Comparison of ENCODE assay signal across 1 cellular context in genomic region chr5:82670692-82671091, GRCh38.
TF ChIP-seq lines count a peak whose summit lies in the region.

No MANE protein-coding gene starts in this region.

TF ChIP-seq in SK-N-SH, 30 proteins besides CTCF, POLR2A, EP300 and RAD21:
- no peak for TF ChIP-seq FOXJ3 (CRISPR knock-in tag; IDR thresholded peaks at IDR 0.05)
- TF ChIP-seq USF2 (IDR thresholded peaks at IDR 0.05; ENCODE audit: borderline replicate concordance, low read depth, low read length): no peak
- no peak for TF ChIP-seq MXI1 (IDR thresholded peaks at IDR 0.05; ENCODE audit: low read depth, low read length)
- no peak for TF ChIP-seq FOXM1 (IDR thresholded peaks at IDR 0.05; ENCODE audit: low read depth)
- TF ChIP-seq MAX (IDR thresholded peaks at IDR 0.05; ENCODE audit: low read depth): no peak
- peak; percentile 21 for TF ChIP-seq CHD2 (IDR thresholded peaks at IDR 0.05; ENCODE audit: low read length, partially characterized antibody)
- no peak for TF ChIP-seq EZH2phosphoT487 (IDR thresholded peaks at IDR 0.05; ENCODE audit: borderline replicate concordance, low read depth)
- TF ChIP-seq JUND (IDR thresholded peaks at IDR 0.05): no peak
- TF ChIP-seq PBX3 (IDR thresholded peaks at IDR 0.05): no peak
- TF ChIP-seq RCOR1 (IDR thresholded peaks at IDR 0.05; ENCODE audit: low read length): no peak; the same call in 1 of the 2 replicates
- TF ChIP-seq NRF1 (IDR thresholded peaks at IDR 0.05; ENCODE audit: low read depth, low read length): no peak
- 0 out of 2 replicates have a peak, but pooled peaks have one; percentile 11 for TF ChIP-seq TCF12 (IDR thresholded peaks at IDR 0.05)
- peak; percentile 56; the same call in 1 of the 2 replicates for TF ChIP-seq GATA2 (CRISPR knock-in tag; IDR thresholded peaks at IDR 0.05)
